9 cellular contexts compared by ENCODE assay signal in the genomic region with DNA sequence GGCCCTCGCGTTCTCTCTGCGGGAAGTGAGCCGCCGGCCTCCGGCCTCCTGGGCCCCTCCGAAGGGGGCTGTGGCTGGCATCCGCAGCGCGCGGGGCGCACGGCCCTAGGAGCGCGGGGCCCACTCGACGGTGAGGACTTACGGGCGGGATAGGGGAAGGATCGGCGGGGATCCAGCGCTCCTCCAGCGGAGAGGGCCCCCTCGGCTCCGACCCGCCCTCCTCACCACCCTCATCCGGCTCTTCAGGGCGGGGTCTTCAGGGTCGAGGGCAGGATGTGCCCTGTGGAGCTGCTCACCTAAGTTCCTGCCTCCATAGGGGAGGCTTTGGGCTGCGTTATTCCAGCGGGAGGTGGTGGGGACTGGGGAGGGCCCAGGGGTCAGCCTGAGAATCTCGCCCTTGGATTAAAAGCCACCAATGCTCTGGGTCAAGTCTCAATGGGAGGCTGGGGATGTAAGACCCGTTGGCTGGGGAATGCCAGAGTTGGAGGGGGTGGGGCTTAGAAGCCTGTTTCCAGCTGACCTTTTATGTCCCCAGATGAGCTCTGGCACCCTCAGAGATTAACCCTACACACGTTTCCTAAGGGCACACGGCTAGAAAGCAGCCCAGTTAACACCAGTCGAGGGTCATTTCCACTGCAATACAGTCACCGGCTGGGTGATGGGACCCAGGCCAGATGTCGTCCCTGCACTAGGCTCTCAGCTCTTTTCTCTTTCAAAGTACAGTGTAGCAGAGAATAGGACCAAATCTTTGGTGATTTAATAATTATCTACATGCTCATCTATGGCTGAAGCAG. TPM values are rescaled to one million over a fixed set of nuclear protein-coding genes. Genes with fewer than 3 reads are reported as not detected.
DNase-seq lines count a peak whose midpoint lies in the region; ATAC-seq and TF ChIP-seq lines count a peak whose summit lies in the region.
"Had no signal": no experiment of that assay in that cellular context is flagged by ENCODE, and none has a peak within 500 bp of the region (broad histone marks: within the 10 kb centered on the region; RNA-seq: fewer than 3 reads in every experiment).

No MANE protein-coding gene starts in this region.

- CTCF ChIA-PET in CD8-positive, alpha-beta T cell (lab: Charles Lee): interaction anchor here (0.5 to 1.9 kb wide), 12 partner anchors 15 to 692 kb away, joined by 3 to 10 read pairs (median 3); no protein-coding TSS in a partner anchor

- peak; percentile 3 for ATAC-seq in CD8-positive, alpha-beta T cell
- ATAC-seq in natural killer cell (peak in 1 of 3 donors; percentile 5), GM19455 (IDR thresholded peaks at IDR 0.05; ENCODE audit: unreplicated experiment) (no peak), GM18907 (IDR thresholded peaks at IDR 0.05; ENCODE audit: unreplicated experiment) (no peak)

- peak in 1 of 7 experiments; percentile 7 for DNase-seq in CD8-positive, alpha-beta T cell
- no peak for DNase-seq in natural killer cell
- DNase-seq in SKM-1 (lab: John Stamatoyannopoulos, UW; ENCODE audit: unreplicated experiment): no peak
- DNase-seq in stimulated activated CD4-positive, alpha-beta T cell treated with anti-CD3 and anti-CD28 coated beads, Interleukin-2, amount 100 ng/mL, for 24 hours: no peak

- H3K27me3 ChIP-seq in CD8-positive, alpha-beta T cell (ENCODE audit: insufficient read depth, low read length): peaks cover 19% of the 10 kb centered on the region
- H3K27me3 ChIP-seq in KMS-11 (ENCODE audit: insufficient read depth, low read depth): no peaks in the 10 kb centered on the region
- H3K27me3 ChIP-seq in duodenal mucosa (ENCODE audit: control insufficient read depth in 1 of 2, insufficient read depth in 2 of 2, low read length in 2 of 2): peaks cover 31% of the 10 kb centered on the region in 2 donors

- POLR2A ChIA-PET in CD8-positive, alpha-beta T cell (lab: Charles Lee): no interaction called here

- no peaks in the 10 kb centered on the region for H3K9me3 Mint-ChIP-seq in CD8-positive, alpha-beta T cell
- H3K9me3 Mint-ChIP-seq in natural killer cell: no peaks in the 10 kb centered on the region

- H3K9ac ChIP-seq in KMS-11: peak overlapping the region; percentile 70; the same call in 1 of the 2 replicates
- H3K9ac ChIP-seq in duodenal mucosa (ENCODE audit: low read depth in 1 of 2, low read length in 2 of 2): peak overlapping the region; percentile 47 to 48

- no peak for TF ChIP-seq CTCF in CD8-positive, alpha-beta T cell (IDR thresholded peaks at IDR 0.05)
- TF ChIP-seq CTCF in KMS-11 (conservative IDR thresholded peaks at IDR 0.05; ENCODE audit: low read depth, low read length) (no peak), natural killer cell (IDR thresholded peaks at IDR 0.05) (no peak)

- peaks cover 33% of the 10 kb centered on the region for H3K4me1 ChIP-seq in CD8-positive, alpha-beta T cell (ENCODE audit: insufficient read depth, low read length)
- H3K4me1 ChIP-seq in KMS-11 (ENCODE audit: low read depth, poor library complexity, severe bottlenecking) (peaks cover 4% of the 10 kb centered on the region), duodenal mucosa (ENCODE audit: control insufficient read depth in 1 of 2, insufficient read depth in 2 of 2, low read length in 2 of 2) (peaks cover 0 to 20% of the 10 kb centered on the region in 2 donors)

- H3K4me3 Mint-ChIP-seq in CD8-positive, alpha-beta T cell: peak overlapping the region; percentile 63
- H3K4me3 Mint-ChIP-seq in natural killer cell: peak overlapping the region; percentile 80

- H3K27ac Mint-ChIP-seq in CD8-positive, alpha-beta T cell: no peak overlapping the region
- H3K27ac Mint-ChIP-seq in natural killer cell: peak overlapping the region in 1 of 2 donors; percentile 64

- H2AFZ ChIP-seq in KMS-11 (ENCODE audit: low read depth): peak overlapping the region; percentile 74

- H3K36me3 ChIP-seq in CD8-positive, alpha-beta T cell (ENCODE audit: insufficient read depth, low read length): no peaks in the 10 kb centered on the region
- H3K36me3 ChIP-seq in KMS-11 (ENCODE audit: insufficient read depth) (no peaks in the 10 kb centered on the region), duodenal mucosa (ENCODE audit: control insufficient read depth in 1 of 2, insufficient read depth in 2 of 2, low read length in 2 of 2) (no peaks in the 10 kb centered on the region)

- peak overlapping the region; percentile 99 for H3K4me2 ChIP-seq in KMS-11

- intact Hi-C loops in CD8-positive, alpha-beta T cell (cut with DNase I, micrococcal nuclease): loop anchor here (1.0 to 5.0 kb wide), 5 partner anchors 137 to 654 kb away; partner anchors contain the start of genes INTS2 (in 1 of the 2) and MED13 (in 1 of the 2)
- intact Hi-C loops in natural killer cell (cut with micrococcal nuclease): loop anchor here (1.0 to 10.0 kb wide), 4 partner anchors 139 to 652 kb away; partner anchors contain the start of gene MED13

- H3K36me3 Mint-ChIP-seq in CD8-positive, alpha-beta T cell: no peaks in the 10 kb centered on the region
- H3K36me3 Mint-ChIP-seq in natural killer cell: no peaks in the 10 kb centered on the region

- no peaks in the 10 kb centered on the region for H3K9me3 ChIP-seq in CD8-positive, alpha-beta T cell (ENCODE audit: low read length)
- no peaks in the 10 kb centered on the region for H3K9me3 ChIP-seq in duodenal mucosa (ENCODE audit: control insufficient read depth in 1 of 2, low read length in 2 of 2)

- H3K27me3 Mint-ChIP-seq in CD8-positive, alpha-beta T cell (ENCODE audit: low read depth): peaks cover 23% of the 10 kb centered on the region
- H3K27me3 Mint-ChIP-seq in natural killer cell (ENCODE audit: low read depth in 2 of 2): peaks cover 10 to 20% of the 10 kb centered on the region in 2 donors

- H3K4me3 ChIP-seq in CD8-positive, alpha-beta T cell (ENCODE audit: low read depth, low read length): peak overlapping the region; percentile 78
- no peak overlapping the region for H3K4me3 ChIP-seq in KMS-11 (IDR thresholded peaks at IDR 0.05; ENCODE audit: insufficient read depth, low read depth, low read length)
- peak overlapping the region; percentile 68 to 70 for H3K4me3 ChIP-seq in duodenal mucosa (ENCODE audit: low read depth in 1 of 2, low read length in 2 of 2)

- H3K27ac ChIP-seq in CD8-positive, alpha-beta T cell (ENCODE audit: low read depth, low read length): no peak overlapping the region
- H3K27ac ChIP-seq in KMS-11 (no peak overlapping the region), duodenal mucosa (ENCODE audit: low read depth, low read length) (no peak overlapping the region)

- no peaks in the 10 kb centered on the region for H3K79me2 ChIP-seq in KMS-11 (ENCODE audit: insufficient read depth, low read depth)

- peaks cover 24% of the 10 kb centered on the region for H3K4me1 Mint-ChIP-seq in CD8-positive, alpha-beta T cell (ENCODE audit: low read depth)
- peaks cover 0 to 33% of the 10 kb centered on the region in 2 donors for H3K4me1 Mint-ChIP-seq in natural killer cell

- no peaks in the 10 kb centered on the region for H4K20me1 ChIP-seq in KMS-11 (ENCODE audit: insufficient read depth)

RNA-seq across cellular contexts. Expression of gene TBX2, which starts 13.4 kb away (rescaled TPM):
- not detected for total RNA-seq in CD8-positive, alpha-beta T cell
- total RNA-seq in natural killer cell: under 1 TPM in 2 of 3 donors, not detected in 1; 0.09 to 0.23 TPM

RNA-seq across cellular contexts. Expression of gene TBX4, which starts 39.2 kb away (rescaled TPM):
- not detected for total RNA-seq in CD8-positive, alpha-beta T cell
- total RNA-seq in natural killer cell: not detected
- total RNA-seq: LHCN-M2 had no signal
